8 cellular contexts compared by ENCODE assay signal in the genomic region with DNA sequence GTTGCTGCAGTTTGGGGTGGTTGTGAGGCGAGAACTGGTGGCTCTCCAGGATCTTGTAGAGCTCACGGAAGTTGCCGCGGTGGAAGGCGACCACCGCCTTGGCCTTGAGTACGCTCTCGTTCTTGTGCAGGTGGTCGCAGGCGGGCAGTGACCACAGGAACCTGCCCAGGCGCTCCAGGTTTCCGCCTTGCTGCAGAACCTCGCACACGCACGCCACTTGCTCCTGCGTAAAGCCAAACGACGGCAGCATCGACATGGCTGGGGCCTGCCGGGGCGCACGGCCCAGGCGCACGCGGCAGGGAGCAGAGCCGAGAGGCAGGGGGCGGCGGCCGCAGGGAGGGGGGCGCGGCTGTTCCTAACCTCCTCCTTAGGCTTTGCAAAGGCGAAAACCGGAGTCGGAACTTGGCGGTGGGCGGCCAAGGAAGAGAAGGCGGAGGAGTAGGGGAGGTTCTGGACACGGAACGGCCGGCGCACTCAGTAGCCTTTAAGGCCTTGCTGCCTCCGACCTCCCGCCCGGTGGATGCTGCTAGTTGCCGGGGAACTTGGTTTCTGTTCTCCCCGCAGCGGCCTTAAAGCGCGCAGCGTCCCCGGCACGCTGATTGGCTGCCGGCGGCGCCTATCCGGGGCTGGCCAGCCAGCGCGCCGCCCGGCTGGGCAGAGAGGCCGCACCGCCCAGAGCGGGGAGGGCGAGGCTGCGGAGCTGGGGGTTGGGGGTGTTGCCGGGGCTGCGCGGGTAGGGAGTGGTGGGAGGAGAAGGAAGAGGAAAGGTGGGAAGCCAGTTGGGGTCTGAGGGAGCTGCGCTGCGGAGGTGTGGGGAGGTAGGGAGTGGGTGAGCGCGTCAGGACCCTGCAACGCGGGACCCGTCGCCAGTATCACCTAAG. TPM values are rescaled to one million over a fixed set of nuclear protein-coding genes. Genes with fewer than 3 reads are reported as not detected.
DNase-seq lines count a peak whose midpoint lies in the region; ATAC-seq, FAIRE-seq and TF ChIP-seq lines count a peak whose summit lies in the region.

TSS of gene SIX1 (minus strand) at position 544 of the 881 bp plus-strand sequence. CDS start at position 256, 288 bp downstream.

- peaks cover 56 to 62% (median 62%) of the 10 kb centered on the region in 3 donors for H3K4me1 Mint-ChIP-seq in CD8-positive, alpha-beta memory T cell
- peaks cover 63% of the 10 kb centered on the region for H3K4me1 Mint-ChIP-seq in chondrocyte (ENCODE audit: low read depth)
- H3K4me1 Mint-ChIP-seq in stimulated activated memory B cell treated with anti-CD40 and anti-IgM and Interleukin-4, amounts not matched to agents 10 μg/mL and 1 μg/mL and 100 μg/mL, for 72 hours: peaks cover 48% of the 10 kb centered on the region

- CTCF ChIA-PET in CD8-positive, alpha-beta memory T cell (lab: Charles Lee): interaction anchor here (1.2 kb wide), 1 partner anchor 23 kb away, joined by 4 read pairs; no protein-coding TSS in a partner anchor

- H3K27me3 Mint-ChIP-seq in CD8-positive, alpha-beta memory T cell: peaks cover 86 to 91% of the 10 kb centered on the region in 2 donors
- H3K27me3 Mint-ChIP-seq in chondrocyte (ENCODE audit: low read depth): no peaks in the 10 kb centered on the region
- H3K27me3 Mint-ChIP-seq in stimulated activated memory B cell treated with anti-CD40 and anti-IgM and Interleukin-4, amounts not matched to agents 10 μg/mL and 1 μg/mL and 100 μg/mL, for 72 hours: peaks cover 99% of the 10 kb centered on the region

- ATAC-seq in GM19463 (IDR thresholded peaks at IDR 0.05; ENCODE audit: unreplicated experiment) (peak; percentile 59), left colon (peak; percentile 95), HG03025 (IDR thresholded peaks at IDR 0.05; ENCODE audit: low FRiP score, unreplicated experiment) (no peak)
- peak; percentile 27 for ATAC-seq in stimulated activated memory B cell treated with anti-CD40 and anti-IgM and Interleukin-4, amounts not matched to agents 10 μg/mL and 1 μg/mL and 100 μg/mL, for 72 hours

- POLR2A ChIA-PET in CD8-positive, alpha-beta memory T cell (lab: Charles Lee): no interaction called here

- no peaks in the 10 kb centered on the region for H3K36me3 ChIP-seq in CD8-positive, alpha-beta memory T cell (ENCODE audit: insufficient read depth, low read length)

- H3K4me1 ChIP-seq in CD8-positive, alpha-beta memory T cell (ENCODE audit: insufficient read depth, low read length): peaks cover 37% of the 10 kb centered on the region

- peak within 1 kb of the TSS in 2 of 8 donors; percentile 69 to 79 for H3K27ac Mint-ChIP-seq in CD8-positive, alpha-beta memory T cell
- H3K27ac Mint-ChIP-seq in chondrocyte (ENCODE audit: unreplicated experiment): peak within 1 kb of the TSS; percentile 98
- H3K27ac Mint-ChIP-seq in stimulated activated memory B cell treated with anti-CD40 and anti-IgM and Interleukin-4, amounts not matched to agents 10 μg/mL and 1 μg/mL and 100 μg/mL, for 72 hours: no peak within 1 kb of the TSS

- no peak within 1 kb of the TSS for H3K27ac ChIP-seq in CD8-positive, alpha-beta memory T cell (ENCODE audit: low read depth, low read length)

- H3K36me3 Mint-ChIP-seq in CD8-positive, alpha-beta memory T cell: no peaks in the 10 kb centered on the region
- H3K36me3 Mint-ChIP-seq in chondrocyte (ENCODE audit: low read depth): peaks cover 39% of the 10 kb centered on the region
- peaks cover 6% of the 10 kb centered on the region for H3K36me3 Mint-ChIP-seq in stimulated activated memory B cell treated with anti-CD40 and anti-IgM and Interleukin-4, amounts not matched to agents 10 μg/mL and 1 μg/mL and 100 μg/mL, for 72 hours

- no peak within 1 kb of the TSS for H3K4me3 ChIP-seq in CD8-positive, alpha-beta memory T cell (ENCODE audit: low read length)
- peak within 1 kb of the TSS; percentile 63 for H3K4me3 ChIP-seq in LNCaP clone FGC (ENCODE audit: low read depth, low read length)

- DNase-seq in CD8-positive, alpha-beta memory T cell: no peak
- peak; percentile 56 for DNase-seq in LNCaP clone FGC (ENCODE audit: low read depth)
- DNase-seq in RCC 7860 (ENCODE audit: low spot score): peak; percentile 50
- peak; percentile 97 for DNase-seq in chondrocyte (ENCODE audit: low spot score)
- DNase-seq in left colon: peak in 1 of 2 donors; percentile 59

- TF ChIP-seq CTCF in LNCaP clone FGC (IDR thresholded peaks at IDR 0.05; ENCODE audit: control insufficient read depth, extremely low read depth, insufficient read depth) (no peak), chondrocyte (IDR thresholded peaks at IDR 0.05) (no peak)

- intact Hi-C loops in left colon (cut with DNase I, micrococcal nuclease): no loop called here

- no peaks in the 10 kb centered on the region for H3K9me3 ChIP-seq in CD8-positive, alpha-beta memory T cell (ENCODE audit: low read length)

- FAIRE-seq in RCC 7860 (lab: Jason Lieb, UNC): no peak

- peak within 1 kb of the TSS; percentile 30 to 79 (median 65) for H3K4me3 Mint-ChIP-seq in CD8-positive, alpha-beta memory T cell
- H3K4me3 Mint-ChIP-seq in chondrocyte (ENCODE audit: unreplicated experiment): peak within 1 kb of the TSS; percentile 98
- peak within 1 kb of the TSS; percentile 59 for H3K4me3 Mint-ChIP-seq in stimulated activated memory B cell treated with anti-CD40 and anti-IgM and Interleukin-4, amounts not matched to agents 10 μg/mL and 1 μg/mL and 100 μg/mL, for 72 hours

- peaks cover 77% of the 10 kb centered on the region for H3K27me3 ChIP-seq in CD8-positive, alpha-beta memory T cell (ENCODE audit: insufficient read depth, low read length, poor library complexity, severe bottlenecking)

- H3K9me3 Mint-ChIP-seq in CD8-positive, alpha-beta memory T cell: peaks cover 0 to 3% (median 0%) of the 10 kb centered on the region in 5 donors
- H3K9me3 Mint-ChIP-seq in chondrocyte (ENCODE audit: low read depth): no peaks in the 10 kb centered on the region
- peaks cover 5% of the 10 kb centered on the region for H3K9me3 Mint-ChIP-seq in stimulated activated memory B cell treated with anti-CD40 and anti-IgM and Interleukin-4, amounts not matched to agents 10 μg/mL and 1 μg/mL and 100 μg/mL, for 72 hours

RNA-seq across cellular contexts. Expression of gene SIX1, which starts in this region (rescaled TPM):
- total RNA-seq in CD8-positive, alpha-beta memory T cell: not detected
- polyA plus RNA-seq in CD8-positive, alpha-beta memory T cell: not detected
- 92.0 to 204 TPM (median 94.6 TPM) in 3 replicates for total RNA-seq in chondrocyte
- not detected for total RNA-seq in left colon

Comparison
In these comparisons a context has a peak if more than half of its experiments do, and no peak if none do; other contexts are left out.
1. RNA of gene SIX1 (total RNA-seq): 92.0 to 204 TPM in chondrocyte; not detected in left colon and not detected in CD8-positive, alpha-beta memory T cell; every median in the first group is over 10 times any median in the second.
2. Peak in ATAC-seq in left colon; RNA of the gene not detected or under 1 TPM.
3. DNase-seq: peak in LNCaP clone FGC (single experiment), RCC 7860 (single experiment) and chondrocyte (single experiment); none in CD8-positive, alpha-beta memory T cell (0 of 5).
4. Peak in every context shown above with its lines, with median percentiles within 50 percentile points of each other: H3K4me3 Mint-ChIP-seq.